Comparison of ENCODE assay signal across 18 cellular contexts in the genomic region with DNA sequence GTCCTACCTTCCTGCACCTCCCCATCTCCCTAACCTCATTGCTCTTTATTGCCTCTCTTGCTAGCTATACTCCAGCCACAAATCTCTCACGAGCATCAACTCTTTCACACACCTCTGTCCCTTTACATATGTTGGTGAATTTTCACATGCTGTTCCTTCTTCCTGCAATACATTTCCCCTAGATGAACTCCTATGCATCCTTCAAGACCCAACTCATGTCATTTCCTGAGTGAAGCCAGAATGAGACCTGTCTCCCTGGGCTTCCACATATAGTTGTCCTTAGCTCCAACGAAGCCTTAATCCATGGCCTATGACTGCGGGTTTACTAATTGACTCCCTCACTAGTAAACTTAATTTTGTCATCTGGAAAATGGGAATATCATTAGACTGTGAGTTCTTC.
A peak's percentile ranks its signal among the peaks of the same experiment; 100 is the strongest.
DNase-seq lines count a peak whose midpoint lies in the region; ATAC-seq and TF ChIP-seq lines count a peak whose summit lies in the region.
"Had no signal": no experiment of that assay in that cellular context is flagged by ENCODE, and none has a peak within 500 bp of the region (broad histone marks: within the 10 kb centered on the region; RNA-seq: fewer than 3 reads in every experiment).

No MANE protein-coding gene starts in this region.

- H3K79me2 ChIP-seq in SK-N-SH (ENCODE audit: insufficient read depth) (no peaks in the 10 kb centered on the region), smooth muscle cell (ENCODE audit: low read depth) (no peaks in the 10 kb centered on the region), PC-3 (ENCODE audit: low read length) (no peaks in the 10 kb centered on the region)

- no peak for TF ChIP-seq EP300 in SK-N-SH (IDR thresholded peaks at IDR 0.05; ENCODE audit: borderline replicate concordance in 1 of 2, low read depth in 1 of 2, low read length in 1 of 2)

- no peaks in the 10 kb centered on the region for H4K20me1 ChIP-seq in SK-N-SH (ENCODE audit: insufficient read depth)
- H4K20me1 ChIP-seq in smooth muscle cell (ENCODE audit: low read depth) = no peaks in the 10 kb centered on the region
- no peaks in the 10 kb centered on the region for H4K20me1 ChIP-seq in PC-3 (ENCODE audit: low read length)

- H3K36me3 ChIP-seq in SK-N-SH (replicated peaks in 1 of 2; ENCODE audit: control insufficient read depth in 1 of 2, insufficient read depth in 2 of 2, low read length in 1 of 2) (peaks cover 0 to 43% of the 10 kb centered on the region in 2 experiments), endodermal cell (ENCODE audit: control insufficient read depth, insufficient read depth, low read length) (no peaks in the 10 kb centered on the region), smooth muscle cell (ENCODE audit: low read depth) (no peaks in the 10 kb centered on the region), PC-3 (ENCODE audit: low read depth, low read length) (no peaks in the 10 kb centered on the region)

- CTCF ChIA-PET in SK-N-SH (lab: Yijun Ruan, JAX) = interaction anchor here (0.9 to 1.8 kb wide), 4 partner anchors 22 to 61 kb away, joined by 3 to 7 read pairs (median 4); no protein-coding TSS in a partner anchor
- CTCF ChIA-PET in PC-3 (lab: Charles Lee) = no interaction called here

- POLR2A ChIA-PET in SK-N-SH (lab: Yijun Ruan, JAX) = interaction anchor here (0.6 to 1.4 kb wide), 4 partner anchors 32 to 47 kb away, joined by 3 to 6 read pairs (median 4); no protein-coding TSS in a partner anchor
- POLR2A ChIA-PET in PC-3 (lab: Charles Lee; ENCODE audit: unreplicated experiment) = no interaction called here

- H3K27ac ChIP-seq in SK-N-SH (ENCODE audit: low read depth in 2 of 2, low read length in 1 of 2) (peak overlapping the region in 1 of 2 experiments; percentile 70; a peak in 2 of 4 replicates), endodermal cell (ENCODE audit: low read depth, low read length) (no peak overlapping the region), smooth muscle cell (ENCODE audit: low read depth) (peak overlapping the region; percentile 57), PC-3 (ENCODE audit: low read length) (no peak overlapping the region)
- H3K27ac ChIP-seq: 22Rv1, A549, C4-2B, HL-60 had no signal

- no peak for TF ChIP-seq RAD21 in SK-N-SH (IDR thresholded peaks at IDR 0.05; ENCODE audit: low read length)

- H2AFZ ChIP-seq in SK-N-SH (ENCODE audit: low read depth) = no peak overlapping the region
- no peak overlapping the region for H2AFZ ChIP-seq in smooth muscle cell (ENCODE audit: low read depth)
- no peak overlapping the region for H2AFZ ChIP-seq in PC-3 (ENCODE audit: low read length)

- H3K4me3 ChIP-seq in SK-N-SH (ENCODE audit: low read depth in 2 of 2, low read length in 1 of 2) (no peak overlapping the region), endodermal cell (ENCODE audit: low read length) (no peak overlapping the region), smooth muscle cell (no peak overlapping the region), PC-3 (ENCODE audit: low read length) (no peak overlapping the region)
- H3K4me3 ChIP-seq: A549, GM23338 had no signal

- peaks cover 12 to 52% of the 10 kb centered on the region in 2 experiments; a peak in 3 of 4 replicates for H3K4me1 ChIP-seq in SK-N-SH (ENCODE audit: control insufficient read depth in 1 of 2, insufficient read depth in 2 of 2, low read depth in 1 of 2, low read length in 1 of 2)
- H3K4me1 ChIP-seq in endodermal cell (ENCODE audit: control insufficient read depth, insufficient read depth, low read length) = peaks cover 7% of the 10 kb centered on the region
- H3K4me1 ChIP-seq in smooth muscle cell (ENCODE audit: low read depth) = peaks cover 2% of the 10 kb centered on the region
- H3K4me1 ChIP-seq in PC-3 (ENCODE audit: insufficient read depth, low read length) = no peaks in the 10 kb centered on the region

- H3K9me2 ChIP-seq in SK-N-SH = no peaks in the 10 kb centered on the region
- H3K9me2 ChIP-seq in PC-3 (replicated peaks; ENCODE audit: low read length) = no peaks in the 10 kb centered on the region

- H3F3A ChIP-seq in SK-N-SH (replicated peaks; ENCODE audit: insufficient read depth) = peaks cover 2% of the 10 kb centered on the region
- no peaks in the 10 kb centered on the region for H3F3A ChIP-seq in smooth muscle cell (ENCODE audit: low read depth)
- H3F3A ChIP-seq in PC-3 (ENCODE audit: low read length, unreplicated experiment) = no peaks in the 10 kb centered on the region

- H3K9ac ChIP-seq in SK-N-SH = no peak overlapping the region
- no peak overlapping the region for H3K9ac ChIP-seq in endodermal cell (ENCODE audit: extremely low read depth, low read length, poor library complexity, severe bottlenecking)
- H3K9ac ChIP-seq in smooth muscle cell (ENCODE audit: low read depth) = no peak overlapping the region
- H3K9ac ChIP-seq in PC-3 (ENCODE audit: low read length) = no peak overlapping the region

- H3K4me2 ChIP-seq in SK-N-SH (no peak overlapping the region), smooth muscle cell (no peak overlapping the region), PC-3 (ENCODE audit: low read length) (no peak overlapping the region)
- H3K4me2 ChIP-seq: A549 had no signal

- no peak overlapping the region for H3K4me3 Mint-ChIP-seq in endodermal cell
- H3K4me3 Mint-ChIP-seq in mesothelial cell of epicardium = no peak overlapping the region
- H3K4me3 Mint-ChIP-seq: CD4-positive, alpha-beta T cell; GM23338; HFFc6 had no signal

- no peaks in the 10 kb centered on the region for H3K9me3 Mint-ChIP-seq in endodermal cell
- no peaks in the 10 kb centered on the region for H3K9me3 Mint-ChIP-seq in mesothelial cell of epicardium
- H3K9me3 Mint-ChIP-seq: CD4-positive, alpha-beta T cell; GM23338; HFFc6 had no signal

- 92% methylated on average over 3 of the region's 3 CpGs for WGBS in SK-N-SH (ENCODE audit: low lambda C conversion rate)
- 87 to 93% methylated on average over 3 of the region's 3 CpGs for WGBS in endodermal cell (ENCODE audit: insufficient coverage in 1 of 2, insufficient read length in 1 of 2), 2 experiments
- 86% methylated on average over 3 of the region's 3 CpGs for WGBS in smooth muscle cell (ENCODE audit: low lambda C conversion rate)

- H3K27ac Mint-ChIP-seq in endodermal cell = peak overlapping the region; percentile 20
- H3K27ac Mint-ChIP-seq in mesothelial cell of epicardium = peak overlapping the region; percentile 61
- H3K27ac Mint-ChIP-seq: CD4-positive, alpha-beta T cell; GM23338; HFFc6 had no signal

- no TSS peak for BruUV-seq in PC-3 (replicated peaks; lab: Mats Ljungman, UMichigan)

- H3K27me3 Mint-ChIP-seq in endodermal cell (ENCODE audit: insufficient read depth) = peaks cover 6% of the 10 kb centered on the region
- no peaks in the 10 kb centered on the region for H3K27me3 Mint-ChIP-seq in mesothelial cell of epicardium (ENCODE audit: low read depth)

- H3K36me3 Mint-ChIP-seq in endodermal cell (ENCODE audit: low read depth) = no peaks in the 10 kb centered on the region
- no peaks in the 10 kb centered on the region for H3K36me3 Mint-ChIP-seq in mesothelial cell of epicardium

- intact Hi-C loops in PC-3 (cut with micrococcal nuclease) = no loop called here

- ATAC-seq in SK-N-SH treated with all-trans-retinoic acid at 6 μM for 48 hours (no peak), GM19035 (IDR thresholded peaks at IDR 0.05; ENCODE audit: unreplicated experiment) (no peak), PC-3 (no peak)
- ATAC-seq: A549 had no signal

- H3K4me1 Mint-ChIP-seq in endodermal cell (peaks cover 16% of the 10 kb centered on the region), mesothelial cell of epicardium (peaks cover 61% of the 10 kb centered on the region)

- H3K9me3 ChIP-seq in SK-N-SH (no peaks in the 10 kb centered on the region), endodermal cell (ENCODE audit: control insufficient read depth, low read length) (no peaks in the 10 kb centered on the region), smooth muscle cell (replicated peaks; ENCODE audit: low read depth) (no peaks in the 10 kb centered on the region), PC-3 (ENCODE audit: low read length) (no peaks in the 10 kb centered on the region)
- H3K9me3 ChIP-seq: A549, Caco-2 had no signal

- H3K27me3 ChIP-seq in SK-N-SH (ENCODE audit: insufficient read depth) (no peaks in the 10 kb centered on the region), endodermal cell (ENCODE audit: control insufficient read depth, insufficient read depth, low read length, poor library complexity, severe bottlenecking) (peaks cover under 1% of the 10 kb centered on the region), smooth muscle cell (ENCODE audit: low read depth) (no peaks in the 10 kb centered on the region), PC-3 (ENCODE audit: low read length) (peaks cover 84% of the 10 kb centered on the region)

- TF ChIP-seq CTCF in SK-N-SH (IDR thresholded peaks at IDR 0.05) (no peak), endodermal cell (conservative IDR thresholded peaks at IDR 0.05) (no peak), mesothelial cell of epicardium (IDR thresholded peaks at IDR 0.05; ENCODE audit: unreplicated experiment) (no peak), smooth muscle cell (IDR thresholded peaks at IDR 0.05; ENCODE audit: borderline replicate concordance, insufficient read depth, poor library complexity, severe bottlenecking) (no peak), PC-3 (conservative IDR thresholded peaks at IDR 0.05; ENCODE audit: low read depth, low read length) (no peak)

- DNase-seq in SK-N-SH = no peak
- DNase-seq in endodermal cell = no peak
- DNase-seq in mesothelial cell of epicardium (ENCODE audit: low spot score in 2 of 2, unreplicated experiment in 2 of 2) = no peak
- no peak for DNase-seq in smooth muscle cell (lab: John Stamatoyannopoulos, UW; ENCODE audit: unreplicated experiment)
- no peak for DNase-seq in superior temporal gyrus (ENCODE audit: extremely low spot score)
- DNase-seq in PC-3 = no peak
- DNase-seq: AML-193; Caco-2; CD4-positive, alpha-beta T cell; HCEC 1CT; HFFc6 had no signal

TF ChIP-seq in SK-N-SH treated with all-trans-retinoic acid at 6 μM for 48 hours, 23 proteins besides CTCF, POLR2A, EP300 and RAD21:
- TF ChIP-seq ZFP3 (CRISPR knock-in tag; IDR thresholded peaks at IDR 0.05) (peak; percentile 99), TOX (CRISPR knock-in tag; IDR thresholded peaks at IDR 0.05; ENCODE audit: borderline replicate concordance) (no peak), OSR1 (CRISPR knock-in tag; IDR thresholded peaks at IDR 0.05) (no peak)
TF ChIP-seq in SK-N-SH treated with all-trans-retinoic acid at 6 μM for 48 hours: peak in this region for 1.
